ENCODE assay signal across 8 cellular contexts in genomic region chr3:45507820-45508317, GRCh38.
A peak's percentile ranks its signal among the peaks of the same experiment; 100 is the strongest.
DNase-seq lines count a peak whose midpoint lies in the region; ATAC-seq and TF ChIP-seq lines count a peak whose summit lies in the region.

No MANE protein-coding gene starts in this region.

- no peaks in the 10 kb centered on the region for H3K9me3 ChIP-seq in HUES48 (ENCODE audit: control insufficient read depth, insufficient read depth, low read length)
- no peaks in the 10 kb centered on the region for H3K9me3 ChIP-seq in mucosa of descending colon

- in situ Hi-C loops in brain microvascular endothelial cell (cut with HindIII; ENCODE audit: low pct_ligation_motif_present, low sequenced_read_pairs) = loop anchor here (10.0 to 25.0 kb wide), 2 partner anchors 157 to 471 kb away; partner anchors contain the start of gene CLEC3B

- H3K27ac ChIP-seq in HUES48 (ENCODE audit: low read depth, low read length) (peak overlapping the region; percentile 97), brain microvascular endothelial cell (peak overlapping the region; percentile 97)

- H3K36me3 ChIP-seq in HUES48 (ENCODE audit: control insufficient read depth, insufficient read depth, low read length) = peaks cover 6% of the 10 kb centered on the region; the same call in 1 of the 2 replicates
- no peaks in the 10 kb centered on the region for H3K36me3 ChIP-seq in brain microvascular endothelial cell (replicated peaks)
- H3K36me3 ChIP-seq in mucosa of descending colon (ENCODE audit: low read depth) = no peaks in the 10 kb centered on the region

- no peaks in the 10 kb centered on the region for H3K27me3 Mint-ChIP-seq in activated CD4-positive, alpha-beta memory T cell treated with anti-CD3 and anti-CD28 coated beads, Interleukin-2, amount 10 ng/mL, durations not matched to agents 7 days and 5 days

- intact Hi-C loops in mucosa of descending colon (cut with DNase I, micrococcal nuclease) = no loop called here

- DNase-seq in AG04449 (ENCODE audit: low read depth, low spot score) = no peak
- peak; percentile 78 for DNase-seq in brain microvascular endothelial cell
- peak; percentile 85 for DNase-seq in islet precursor cell
- no peak for DNase-seq in mucosa of descending colon
- DNase-seq in activated CD4-positive, alpha-beta memory T cell treated with anti-CD3 and anti-CD28 coated beads, Interleukin-2, amount 10 ng/mL, durations not matched to agents 7 days and 5 days = no peak

- H3K9ac ChIP-seq in HUES48 (ENCODE audit: low read depth, low read length) = no peak overlapping the region

- H3K4me3 ChIP-seq in AG04449 (ENCODE audit: low read depth, low read length) (no peak overlapping the region), HUES48 (ENCODE audit: low read depth, low read length) (no peak overlapping the region), brain microvascular endothelial cell (ENCODE audit: low read depth, low read length) (no peak overlapping the region), mucosa of descending colon (no peak overlapping the region)

- no peaks in the 10 kb centered on the region for H3K4me1 Mint-ChIP-seq in activated CD4-positive, alpha-beta memory T cell treated with anti-CD3 and anti-CD28 coated beads, Interleukin-2, amount 10 ng/mL, durations not matched to agents 7 days and 5 days

- CTCF ChIA-PET in AG04449 (lab: Yijun Ruan, JAX) = interaction anchor here (0.6 to 12.6 kb wide), 38 partner anchors 9 to 571 kb away, joined by 3 to 481 read pairs (median 4); partner anchors contain the start of genes SACM1L and TMEM158
- CTCF ChIA-PET in activated CD4-positive, alpha-beta memory T cell treated with anti-CD3 and anti-CD28 coated beads, Interleukin-2, amount 10 ng/mL, durations not matched to agents 7 days and 5 days (lab: Charles Lee) = interaction anchor here (1.0 to 4.1 kb wide), 7 partner anchors 149 to 473 kb away, joined by 3 to 25 read pairs (median 8); no protein-coding TSS in a partner anchor

- H3K4me3 Mint-ChIP-seq in activated CD4-positive, alpha-beta memory T cell treated with anti-CD3 and anti-CD28 coated beads, Interleukin-2, amount 10 ng/mL, durations not matched to agents 7 days and 5 days = no peak overlapping the region

- TF ChIP-seq CTCF in AG04449 (IDR thresholded peaks at IDR 0.05; ENCODE audit: insufficient read depth, low read length, missing control alignments) (peak; percentile 79), brain microvascular endothelial cell (IDR thresholded peaks at IDR 0.05; ENCODE audit: low read depth, low read length, missing control alignments) (peak; percentile 83), mucosa of descending colon (IDR thresholded peaks at IDR 0.05) (no peak)

- peaks cover 42% of the 10 kb centered on the region for H3K4me1 ChIP-seq in HUES48 (ENCODE audit: control insufficient read depth, insufficient read depth, low read length)
- peaks cover 13% of the 10 kb centered on the region for H3K4me1 ChIP-seq in mucosa of descending colon (ENCODE audit: low read depth)

- POLR2A ChIA-PET in AG04449 (lab: Yijun Ruan, JAX) = interaction anchor here (0.8 to 3.1 kb wide), 4 partner anchors 152 to 532 kb away, joined by 3 to 8 read pairs (median 4); partner anchors contain the start of genes EXOSC7 and ZDHHC3
- POLR2A ChIA-PET in activated CD4-positive, alpha-beta memory T cell treated with anti-CD3 and anti-CD28 coated beads, Interleukin-2, amount 10 ng/mL, durations not matched to agents 7 days and 5 days (lab: Charles Lee) = no interaction called here

- no peak overlapping the region for H3K27ac Mint-ChIP-seq in activated CD4-positive, alpha-beta memory T cell treated with anti-CD3 and anti-CD28 coated beads, Interleukin-2, amount 10 ng/mL, durations not matched to agents 7 days and 5 days

- no peaks in the 10 kb centered on the region for H3K9me3 Mint-ChIP-seq in activated CD4-positive, alpha-beta memory T cell treated with anti-CD3 and anti-CD28 coated beads, Interleukin-2, amount 10 ng/mL, durations not matched to agents 7 days and 5 days

- H3K27me3 ChIP-seq in HUES48 (ENCODE audit: control insufficient read depth, insufficient read depth, low read length) (no peaks in the 10 kb centered on the region), brain microvascular endothelial cell (replicated peaks) (no peaks in the 10 kb centered on the region)

- ATAC-seq in GM18511 (IDR thresholded peaks at IDR 0.05; ENCODE audit: unreplicated experiment) = no peak
- no peak for ATAC-seq in HG03280 (IDR thresholded peaks at IDR 0.05; ENCODE audit: unreplicated experiment)
- ATAC-seq in mucosa of descending colon = no peak

- no peaks in the 10 kb centered on the region for H3K36me3 Mint-ChIP-seq in activated CD4-positive, alpha-beta memory T cell treated with anti-CD3 and anti-CD28 coated beads, Interleukin-2, amount 10 ng/mL, durations not matched to agents 7 days and 5 days (ENCODE audit: low read depth)

Comparison
In these comparisons a context has a peak if more than half of its experiments do, and no peak if none do; other contexts are left out.
1. DNase-seq: peak in brain microvascular endothelial cell (single experiment) and islet precursor cell (single experiment); none in AG04449 (single experiment), mucosa of descending colon (0 of 3) and activated CD4-positive, alpha-beta memory T cell treated with anti-CD3 and anti-CD28 coated beads, Interleukin-2, amount 10 ng/mL, durations not matched to agents 7 days and 5 days (single experiment).